Comparison of ENCODE assay signal across 8 cellular contexts in the genomic region with DNA sequence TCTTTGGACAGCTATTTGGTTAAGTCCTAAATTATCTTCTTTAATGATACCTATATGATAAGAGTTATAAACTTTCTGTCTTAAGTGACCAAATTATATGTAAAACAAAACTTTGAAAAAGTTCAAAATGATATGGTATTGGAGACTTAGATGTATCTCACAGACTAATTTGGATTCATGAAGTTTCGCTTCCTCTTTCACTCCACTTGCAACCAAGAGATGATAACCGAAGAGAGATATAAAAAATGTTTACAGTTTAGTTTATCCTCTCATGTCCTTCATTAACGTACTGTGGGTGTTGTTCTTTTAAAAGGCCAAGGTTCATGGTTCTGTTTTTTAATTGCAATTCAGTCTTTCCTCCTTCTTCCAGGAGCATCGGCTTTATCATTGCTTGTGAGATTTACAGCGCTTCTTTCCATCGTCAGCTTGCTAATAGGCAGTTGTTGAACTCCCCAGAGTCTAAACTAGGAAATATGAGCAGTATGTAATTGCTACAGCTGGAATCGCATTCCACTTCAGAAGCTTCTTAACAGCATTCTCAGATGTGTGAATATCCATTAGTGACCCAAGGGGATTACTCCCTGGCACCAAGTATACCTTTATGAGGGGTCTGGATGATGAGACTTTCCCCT.
A peak's percentile ranks its signal among the peaks of the same experiment; 100 is the strongest.
DNase-seq lines count a peak whose midpoint lies in the region; ATAC-seq lines count a peak whose summit lies in the region.

No MANE protein-coding gene starts in this region.

- ATAC-seq in GM18519 (IDR thresholded peaks at IDR 0.05; ENCODE audit: low FRiP score, unreplicated experiment) (peak; percentile 94), HG02852 (IDR thresholded peaks at IDR 0.05; ENCODE audit: unreplicated experiment) (peak; percentile 89), left lobe of liver (peak; percentile 38)

- DNase-seq in NCI-H2171 (lab: John Stamatoyannopoulos, UW) (peak; percentile 75), left lobe of liver (ENCODE audit: low spot score) (no peak), DMS53 treated with DMSO at 0.1 percent for 48 hours (lab: John Stamatoyannopoulos, UW; ENCODE audit: unreplicated experiment) (no peak), D341Med (ENCODE audit: low spot score) (no peak)
- no peak for DNase-seq in activated CD4-positive, alpha-beta T cell treated with anti-CD3 and anti-CD28 coated beads, Interleukin-2, amount 50 U/mL, for 4 hours
- DNase-seq in effector CD8-positive, alpha-beta T cell (lab: John Stamatoyannopoulos, UW): no peak

Comparison
In these comparisons a context has a peak if more than half of its experiments do, and no peak if none do; other contexts are left out.
1. ATAC-seq: peak in every context shown above with its lines; median percentile 94 in GM18519; 89 in HG02852; 38 in left lobe of liver.